Comparison of ENCODE assay signal across 39 cellular contexts in the genomic region with DNA sequence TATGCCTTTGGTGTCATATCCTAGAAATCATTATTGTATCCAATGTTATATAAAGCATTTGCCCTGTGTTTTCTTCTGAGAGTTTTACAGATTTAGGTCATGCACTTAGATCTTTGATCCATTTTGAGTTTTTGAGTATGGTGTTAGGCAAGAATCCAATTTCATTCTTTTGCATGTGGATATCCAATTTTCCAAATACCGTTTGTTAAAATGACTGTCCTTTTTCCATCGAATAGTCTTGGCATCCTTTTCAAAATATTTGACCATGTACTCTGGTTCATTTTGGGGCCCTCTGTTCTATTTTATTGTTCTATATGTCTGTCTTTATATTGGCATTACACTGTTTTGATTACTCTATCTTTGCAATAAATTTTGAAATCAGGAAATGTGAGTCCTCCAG. TPM values are rescaled to one million over a fixed set of nuclear protein-coding genes. Genes with fewer than 3 reads are reported as not detected.
"Had no signal": no experiment of that assay in that cellular context is flagged by ENCODE, and none has a peak within 500 bp of the region (broad histone marks: within the 10 kb centered on the region; RNA-seq: fewer than 3 reads in every experiment).

No MANE protein-coding gene starts in this region.

- DNase-seq: activated CD4-positive, alpha-beta memory T cell treated with anti-CD3 and anti-CD28 coated beads, Interleukin-2, amount 10 ng/mL, durations not matched to agents 7 days and 5 days; activated CD4-positive, alpha-beta T cell treated with anti-CD3 and anti-CD28 coated beads for 1 hour; activated CD4-positive, alpha-beta T cell treated with anti-CD3 and anti-CD28 coated beads for 36 hours; activated CD4-positive, alpha-beta T cell treated with anti-CD3 and anti-CD28 coated beads for 48 hours; activated CD4-positive, alpha-beta T cell treated with anti-CD3 and anti-CD28 coated beads, Interleukin-2, amount 10 ng/mL, durations not matched to agents 7 days and 5 days; activated CD4-positive, alpha-beta T cell treated with anti-CD3 and anti-CD28 coated beads, Interleukin-2, amount 50 U/mL, for 48 hours; activated CD4-positive, CD25-positive, alpha-beta regulatory T cell; activated CD8-positive, alpha-beta memory T cell treated with anti-CD3 and anti-CD28 coated beads for 24 hours; activated CD8-positive, alpha-beta memory T cell treated with anti-CD3 and anti-CD28 coated beads, Interleukin-2, amount 10 ng/mL, durations not matched to agents 7 days and 5 days; activated CD8-positive, alpha-beta memory T cell treated with anti-CD3 and anti-CD28 coated beads, Interleukin-2, amount 50 U/mL, for 48 hours; activated CD8-positive, alpha-beta T cell treated with anti-CD3 and anti-CD28 coated beads, Interleukin-2, amount 10 ng/mL, durations not matched to agents 7 days and 5 days; activated effector memory CD4-positive, alpha-beta T cell treated with Interleukin-2 at 50 U/mL for 16 hours; activated gamma-delta T cell; activated naive CD4-positive, alpha-beta T cell treated with anti-CD3 and anti-CD28 coated beads, Interleukin-2, amount 10 ng/mL, durations not matched to agents 7 days and 5 days; activated naive CD4-positive, alpha-beta T cell treated with Interleukin-2 at 50 U/mL for 16 hours; activated naive CD8-positive, alpha-beta T cell treated with anti-CD3 and anti-CD28 coated beads, Interleukin-2, amount 10 ng/mL, durations not matched to agents 7 days and 5 days; activated naive CD8-positive, alpha-beta T cell treated with anti-CD3 and anti-CD28 coated beads, Interleukin-2, amount 50 U/mL, for 24 hours; activated T-cell treated with anti-CD3 and anti-CD28 coated beads, Interleukin-2, amount 50 U/mL, for 24 hours; activated T-cell treated with anti-CD3 and anti-CD28 coated beads, Interleukin-2, amount 50 U/mL, for 48 hours; adrenal gland; amniotic stem cell; aorta; body of pancreas; brain microvascular endothelial cell; central memory CD4-positive, alpha-beta T cell; T-helper 1 cell; T-helper 2 cell; T-helper 9 cell had no signal

- H3K27ac ChIP-seq: adrenal gland, body of pancreas, brain microvascular endothelial cell, breast epithelium, VCaP had no signal

- H3K27me3 ChIP-seq: adrenal gland, body of pancreas, brain microvascular endothelial cell, breast epithelium had no signal

- H3K4me3 ChIP-seq: adrenal gland, body of pancreas, breast epithelium had no signal

- H3K27me3 Mint-ChIP-seq: activated CD4-positive, alpha-beta memory T cell treated with anti-CD3 and anti-CD28 coated beads, Interleukin-2, amount 10 ng/mL, durations not matched to agents 7 days and 5 days; activated CD4-positive, alpha-beta T cell treated with anti-CD3 and anti-CD28 coated beads for 36 hours; activated CD4-positive, alpha-beta T cell treated with anti-CD3 and anti-CD28 coated beads, Interleukin-2, amount 10 ng/mL, durations not matched to agents 7 days and 5 days; activated CD8-positive, alpha-beta memory T cell treated with anti-CD3 and anti-CD28 coated beads, Interleukin-2, amount 10 ng/mL, durations not matched to agents 7 days and 5 days; activated naive CD4-positive, alpha-beta T cell treated with anti-CD3 and anti-CD28 coated beads, Interleukin-2, amount 10 ng/mL, durations not matched to agents 7 days and 5 days; activated naive CD4-positive, alpha-beta T cell treated with anti-CD3 and anti-CD28 coated beads, Interleukin-2, amount 50 U/mL, for 24 hours; activated naive CD8-positive, alpha-beta T cell; activated naive CD8-positive, alpha-beta T cell treated with anti-CD3 and anti-CD28 coated beads, Interleukin-2, amount 10 ng/mL, durations not matched to agents 7 days and 5 days; activated naive CD8-positive, alpha-beta T cell treated with anti-CD3 and anti-CD28 coated beads, Interleukin-2, amount 50 U/mL, for 24 hours; activated T-cell treated with anti-CD3 and anti-CD28 coated beads, Interleukin-2, amount 50 U/mL, for 24 hours had no signal

- H3K36me3 ChIP-seq: breast epithelium had no signal

- H3K9me3 Mint-ChIP-seq: activated naive CD4-positive, alpha-beta T cell treated with anti-CD3 and anti-CD28 coated beads, Interleukin-2, amount 50 U/mL, for 24 hours had no signal

- H3K9me3 ChIP-seq: body of pancreas had no signal

- H3K27ac Mint-ChIP-seq: activated CD4-positive, alpha-beta memory T cell treated with anti-CD3 and anti-CD28 coated beads, Interleukin-2, amount 10 ng/mL, durations not matched to agents 7 days and 5 days; activated CD4-positive, alpha-beta T cell treated with anti-CD3 and anti-CD28 coated beads for 36 hours; activated CD4-positive, alpha-beta T cell treated with anti-CD3 and anti-CD28 coated beads, Interleukin-2, amount 10 ng/mL, durations not matched to agents 7 days and 5 days; activated CD8-positive, alpha-beta memory T cell treated with anti-CD3 and anti-CD28 coated beads, Interleukin-2, amount 10 ng/mL, durations not matched to agents 7 days and 5 days; activated CD8-positive, alpha-beta T cell treated with anti-CD3 and anti-CD28 coated beads, Interleukin-2, amount 10 ng/mL, durations not matched to agents 7 days and 5 days; activated naive CD4-positive, alpha-beta T cell treated with anti-CD3 and anti-CD28 coated beads, Interleukin-2, amount 10 ng/mL, durations not matched to agents 7 days and 5 days; activated naive CD4-positive, alpha-beta T cell treated with anti-CD3 and anti-CD28 coated beads, Interleukin-2, amount 50 U/mL, for 24 hours; activated naive CD8-positive, alpha-beta T cell; activated naive CD8-positive, alpha-beta T cell treated with anti-CD3 and anti-CD28 coated beads, Interleukin-2, amount 10 ng/mL, durations not matched to agents 7 days and 5 days; activated naive CD8-positive, alpha-beta T cell treated with anti-CD3 and anti-CD28 coated beads, Interleukin-2, amount 50 U/mL, for 24 hours; activated T-cell treated with anti-CD3 and anti-CD28 coated beads, Interleukin-2, amount 50 U/mL, for 24 hours; activated T-helper 2 cell treated with anti-CD3 and anti-CD28 coated beads, Interferon-gamma antibody, Interleukin-2, Interleukin-4, amounts not matched to agents 10 μg/mL and 5 μg/mL and 100 μg/mL, durations not matched to agents 14 hours and 24 hours and 36 hours; T-helper 1 cell treated with Interleukin-12 subunit alpha and Interleukin-12 subunit beta and Interleukin-4 antibody, amounts not matched to agents 30 μg/mL and 1 μg/mL, for 36 hours; T-helper 2 cell treated with Interferon-gamma antibody and Interleukin-4, amounts not matched to agents 5 μg/mL and 100 μg/mL, for 36 hours had no signal

- H3K4me1 ChIP-seq: adrenal gland, body of pancreas, breast epithelium had no signal

- FAIRE-seq: astrocyte, TTC549 had no signal

- H3K4me3 Mint-ChIP-seq: activated CD4-positive, alpha-beta memory T cell treated with anti-CD3 and anti-CD28 coated beads, Interleukin-2, amount 10 ng/mL, durations not matched to agents 7 days and 5 days; activated CD4-positive, alpha-beta T cell treated with anti-CD3 and anti-CD28 coated beads for 36 hours; activated CD4-positive, alpha-beta T cell treated with anti-CD3 and anti-CD28 coated beads, Interleukin-2, amount 10 ng/mL, durations not matched to agents 7 days and 5 days; activated CD8-positive, alpha-beta memory T cell treated with anti-CD3 and anti-CD28 coated beads, Interleukin-2, amount 10 ng/mL, durations not matched to agents 7 days and 5 days; activated CD8-positive, alpha-beta T cell treated with anti-CD3 and anti-CD28 coated beads, Interleukin-2, amount 10 ng/mL, durations not matched to agents 7 days and 5 days; activated naive CD4-positive, alpha-beta T cell treated with anti-CD3 and anti-CD28 coated beads, Interleukin-2, amount 10 ng/mL, durations not matched to agents 7 days and 5 days; activated naive CD4-positive, alpha-beta T cell treated with anti-CD3 and anti-CD28 coated beads, Interleukin-2, amount 50 U/mL, for 24 hours; activated naive CD8-positive, alpha-beta T cell; activated naive CD8-positive, alpha-beta T cell treated with anti-CD3 and anti-CD28 coated beads, Interleukin-2, amount 10 ng/mL, durations not matched to agents 7 days and 5 days; activated naive CD8-positive, alpha-beta T cell treated with anti-CD3 and anti-CD28 coated beads, Interleukin-2, amount 50 U/mL, for 24 hours; activated T-cell treated with anti-CD3 and anti-CD28 coated beads, Interleukin-2, amount 50 U/mL, for 24 hours; T-helper 1 cell treated with Interleukin-12 subunit alpha and Interleukin-12 subunit beta and Interleukin-4 antibody, amounts not matched to agents 30 μg/mL and 1 μg/mL, for 36 hours; T-helper 2 cell treated with Interferon-gamma antibody and Interleukin-4, amounts not matched to agents 5 μg/mL and 100 μg/mL, for 36 hours had no signal

- ATAC-seq: activated CD4-positive, alpha-beta T cell treated with anti-CD3 and anti-CD28 coated beads for 36 hours; activated CD4-positive, CD25-positive, alpha-beta regulatory T cell treated with anti-CD3 and anti-CD28 coated beads, Interleukin-2, amount 50 U/mL, for 24 hours; activated CD8-positive, alpha-beta memory T cell treated with anti-CD3 and anti-CD28 coated beads, Interleukin-2, amount 10 ng/mL, durations not matched to agents 7 days and 5 days; activated CD8-positive, alpha-beta T cell treated with anti-CD3 and anti-CD28 coated beads, Interleukin-2, amount 10 ng/mL, durations not matched to agents 7 days and 5 days; activated naive CD8-positive, alpha-beta T cell treated with anti-CD3 and anti-CD28 coated beads, Interleukin-2, amount 50 U/mL, for 24 hours; body of pancreas had no signal

- H3K4me1 Mint-ChIP-seq: activated CD4-positive, alpha-beta memory T cell treated with anti-CD3 and anti-CD28 coated beads, Interleukin-2, amount 10 ng/mL, durations not matched to agents 7 days and 5 days; activated CD4-positive, alpha-beta T cell treated with anti-CD3 and anti-CD28 coated beads for 36 hours; activated CD4-positive, alpha-beta T cell treated with anti-CD3 and anti-CD28 coated beads, Interleukin-2, amount 10 ng/mL, durations not matched to agents 7 days and 5 days; activated naive CD4-positive, alpha-beta T cell treated with anti-CD3 and anti-CD28 coated beads, Interleukin-2, amount 10 ng/mL, durations not matched to agents 7 days and 5 days; activated naive CD8-positive, alpha-beta T cell treated with anti-CD3 and anti-CD28 coated beads, Interleukin-2, amount 50 U/mL, for 24 hours had no signal

RNA-seq across cellular contexts. Expression of gene KCNJ13, which starts 23.8 kb away (rescaled TPM):
- total RNA-seq: activated CD4-positive, alpha-beta memory T cell treated with anti-CD3 and anti-CD28 coated beads, Interleukin-2, amount 10 ng/mL, durations not matched to agents 7 days and 5 days; activated CD4-positive, alpha-beta T cell treated with anti-CD3 and anti-CD28 coated beads for 36 hours; activated CD4-positive, alpha-beta T cell treated with anti-CD3 and anti-CD28 coated beads, Interleukin-2, amount 10 ng/mL, durations not matched to agents 7 days and 5 days; activated CD8-positive, alpha-beta memory T cell treated with anti-CD3 and anti-CD28 coated beads, Interleukin-2, amount 10 ng/mL, durations not matched to agents 7 days and 5 days; activated CD8-positive, alpha-beta T cell treated with anti-CD3 and anti-CD28 coated beads, Interleukin-2, amount 10 ng/mL, durations not matched to agents 7 days and 5 days; activated naive CD8-positive, alpha-beta T cell treated with anti-CD3 and anti-CD28 coated beads, Interleukin-2, amount 10 ng/mL, durations not matched to agents 7 days and 5 days; activated T-helper 2 cell treated with anti-CD3 and anti-CD28 coated beads, Interferon-gamma antibody, Interleukin-2, Interleukin-4, amounts not matched to agents 10 μg/mL and 5 μg/mL and 100 μg/mL, durations not matched to agents 14 hours and 24 hours and 36 hours; adrenal gland; aorta; astrocyte; body of pancreas; cardiac septum had no signal
- polyA plus RNA-seq: adrenal gland had no signal
